15 cellular contexts compared by ENCODE assay signal in genomic region chr1:87513971-87514660, GRCh38.
"Had no signal": no experiment of that assay in that cellular context is flagged by ENCODE, and none has a peak within 500 bp of the region (broad histone marks: within the 10 kb centered on the region; RNA-seq: fewer than 3 reads in every experiment).

No MANE protein-coding gene starts in this region.

- H3K9me3 ChIP-seq: breast epithelium, thyroid gland, uterus had no signal

- ATAC-seq: left ventricle myocardium superior had no signal

- H3K9ac ChIP-seq: neural progenitor cell had no signal

- H3K36me3 ChIP-seq: breast epithelium, neural progenitor cell, thyroid gland, uterus had no signal

- H2AFZ ChIP-seq: neural progenitor cell had no signal

- H3K9me3 Mint-ChIP-seq: activated B cell treated with CpG ODN at 0.5 μM for 24 hours, endodermal cell had no signal

- H3K4me2 ChIP-seq: neural progenitor cell had no signal

- H3K27me3 ChIP-seq: breast epithelium, neural progenitor cell, thyroid gland, uterus had no signal

- H3K4me3 Mint-ChIP-seq: activated B cell treated with CpG ODN at 0.5 μM for 24 hours; activated naive CD8-positive, alpha-beta T cell; endodermal cell; neural progenitor cell had no signal

- H3K27me3 Mint-ChIP-seq: activated B cell treated with CpG ODN at 0.5 μM for 24 hours; activated naive CD8-positive, alpha-beta T cell had no signal

- H3K4me1 ChIP-seq: breast epithelium, neural progenitor cell, uterus had no signal

- H3K36me3 Mint-ChIP-seq: activated naive CD8-positive, alpha-beta T cell; neural progenitor cell had no signal

- H3K27ac Mint-ChIP-seq: activated B cell treated with CpG ODN at 0.5 μM for 24 hours; activated naive CD8-positive, alpha-beta T cell; endodermal cell; neural progenitor cell had no signal

- H3K4me3 ChIP-seq: breast epithelium, neural progenitor cell, skin epidermis, thyroid gland, uterus had no signal

- DNase-seq: activated B cell treated with CpG ODN at 0.5 μM for 24 hours; activated CD4-positive, alpha-beta T cell treated with anti-CD3 and anti-CD28 coated beads, Interleukin-2, amount 50 U/mL, for 1 hour; activated effector memory CD4-positive, alpha-beta T cell treated with Interleukin-2 at 50 U/mL for 16 hours; endodermal cell; foreskin fibroblast; head of caudate nucleus; islet precursor cell; left ventricle myocardium superior; posterior cingulate gyrus; thyroid gland; uterus had no signal

- H3K27ac ChIP-seq: breast epithelium, neural progenitor cell, skin epidermis, thyroid gland, uterus had no signal
